17 cellular contexts compared by ENCODE assay signal in the genomic region with DNA sequence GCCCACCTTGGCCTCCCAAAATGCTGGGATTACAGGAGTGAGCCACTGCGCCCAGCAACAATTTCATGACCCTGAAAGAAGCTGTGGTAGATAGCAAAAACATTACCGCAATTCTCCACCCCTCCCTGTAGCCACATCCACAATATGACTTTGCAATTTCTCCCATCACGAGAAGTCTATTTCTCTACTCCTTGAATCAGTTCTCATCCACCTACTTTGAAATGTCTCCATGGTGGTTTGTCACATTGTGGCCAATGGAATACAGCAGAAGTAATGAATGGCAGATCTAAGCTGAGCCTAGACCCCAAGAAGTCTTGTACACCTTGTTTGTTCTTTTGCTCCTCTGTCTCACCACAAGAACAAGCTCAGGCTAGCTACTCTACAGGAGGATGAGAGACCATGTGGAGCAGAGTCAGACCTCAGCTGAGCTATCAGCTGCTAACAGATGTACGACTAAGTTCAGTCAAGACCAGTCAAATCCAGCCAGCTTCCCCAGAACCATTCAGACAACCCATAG. TPM values are rescaled to one million over a fixed set of nuclear protein-coding genes. Genes with fewer than 3 reads are reported as not detected.
DNase-seq lines count a peak whose midpoint lies in the region; ATAC-seq and TF ChIP-seq lines count a peak whose summit lies in the region.
"Had no signal": no experiment of that assay in that cellular context is flagged by ENCODE, and none has a peak within 500 bp of the region (broad histone marks: within the 10 kb centered on the region; RNA-seq: fewer than 3 reads in every experiment).

No MANE protein-coding gene starts in this region.

- H3K79me2 ChIP-seq in hepatocyte: no peaks in the 10 kb centered on the region

- H3K4me3 ChIP-seq in hepatocyte: no peak overlapping the region
- H3K4me3 ChIP-seq: left ventricle myocardium inferior, vagina had no signal

- peaks cover 24% of the 10 kb centered on the region for H3K27me3 ChIP-seq in hepatocyte
- H3K27me3 ChIP-seq: vagina had no signal

- H3K36me3 ChIP-seq in hepatocyte (replicated peaks; ENCODE audit: insufficient read depth, low read depth): no peaks in the 10 kb centered on the region
- H3K36me3 ChIP-seq: BE2C, left ventricle myocardium inferior, vagina had no signal

- H3K27me3 Mint-ChIP-seq in T-helper 2 cell treated with Interferon-gamma antibody and Interleukin-4, amounts not matched to agents 5 μg/mL and 100 μg/mL, for 36 hours (ENCODE audit: low read depth): peaks cover 29% of the 10 kb centered on the region
- peaks cover 77% of the 10 kb centered on the region for H3K27me3 Mint-ChIP-seq in dendritic cell treated with granulocyte-macrophage colony-stimulating factor and Interleukin-4, amounts not matched to agents 40 ng/mL and 50 ng/mL, for 4 days

- H3K4me2 ChIP-seq in hepatocyte: no peak overlapping the region

- H3K4me3 Mint-ChIP-seq in T-helper 2 cell treated with Interferon-gamma antibody and Interleukin-4, amounts not matched to agents 5 μg/mL and 100 μg/mL, for 36 hours: peak overlapping the region; percentile 44
- H3K4me3 Mint-ChIP-seq in dendritic cell treated with granulocyte-macrophage colony-stimulating factor and Interleukin-4, amounts not matched to agents 40 ng/mL and 50 ng/mL, for 4 days: peak overlapping the region; percentile 20

- H3K4me1 Mint-ChIP-seq in T-helper 2 cell treated with Interferon-gamma antibody and Interleukin-4, amounts not matched to agents 5 μg/mL and 100 μg/mL, for 36 hours (ENCODE audit: low read depth): peaks cover 24% of the 10 kb centered on the region
- H3K4me1 Mint-ChIP-seq in dendritic cell treated with granulocyte-macrophage colony-stimulating factor and Interleukin-4, amounts not matched to agents 40 ng/mL and 50 ng/mL, for 4 days (ENCODE audit: low read depth): peaks cover 54% of the 10 kb centered on the region

- peaks cover 5% of the 10 kb centered on the region for H3K9me3 Mint-ChIP-seq in T-helper 2 cell treated with Interferon-gamma antibody and Interleukin-4, amounts not matched to agents 5 μg/mL and 100 μg/mL, for 36 hours
- no peaks in the 10 kb centered on the region for H3K9me3 Mint-ChIP-seq in dendritic cell treated with granulocyte-macrophage colony-stimulating factor and Interleukin-4, amounts not matched to agents 40 ng/mL and 50 ng/mL, for 4 days
- H3K9me3 Mint-ChIP-seq: naive B cell had no signal

- 93% methylated on average over 4 of the region's 4 CpGs for WGBS in hepatocyte (ENCODE audit: low lambda C conversion rate, missing lambda C conversion rate)

- no peaks in the 10 kb centered on the region for H4K20me1 ChIP-seq in hepatocyte (ENCODE audit: insufficient read depth, poor library complexity, severe bottlenecking)

- no peak overlapping the region for H3K27ac ChIP-seq in hepatocyte
- H3K27ac ChIP-seq: epithelial cell of prostate, left ventricle myocardium inferior, vagina had no signal

- intact Hi-C loops in dendritic cell treated with granulocyte-macrophage colony-stimulating factor and Interleukin-4, amounts not matched to agents 40 ng/mL and 50 ng/mL, for 4 days (cut with micrococcal nuclease): no loop called here

- peaks cover 2% of the 10 kb centered on the region for H3K36me3 Mint-ChIP-seq in T-helper 2 cell treated with Interferon-gamma antibody and Interleukin-4, amounts not matched to agents 5 μg/mL and 100 μg/mL, for 36 hours (ENCODE audit: low read depth)
- no peaks in the 10 kb centered on the region for H3K36me3 Mint-ChIP-seq in dendritic cell treated with granulocyte-macrophage colony-stimulating factor and Interleukin-4, amounts not matched to agents 40 ng/mL and 50 ng/mL, for 4 days (ENCODE audit: low read depth)
- H3K36me3 Mint-ChIP-seq: naive B cell had no signal

- peaks cover 6% of the 10 kb centered on the region for H3K4me1 ChIP-seq in hepatocyte (ENCODE audit: insufficient read depth)
- H3K4me1 ChIP-seq: BE2C had no signal

- TF ChIP-seq CTCF in hepatocyte (IDR thresholded peaks at IDR 0.05; ENCODE audit: poor library complexity): no peak

- ATAC-seq in HG02870 (IDR thresholded peaks at IDR 0.05; ENCODE audit: unreplicated experiment): no peak
- ATAC-seq: activated CD4-positive, CD25-positive, alpha-beta regulatory T cell treated with anti-CD3 and anti-CD28 coated beads, Interleukin-2, amount 50 U/mL, for 24 hours; SK-N-SH treated with all-trans-retinoic acid at 6 μM for 48 hours had no signal

- DNase-seq in AML-193 (lab: John Stamatoyannopoulos, UW) (peak; percentile 45 to 51), GF-D8 (lab: John Stamatoyannopoulos, UW) (peak; percentile 55), amniotic stem cell (lab: John Stamatoyannopoulos, UW) (no peak), hepatocyte (ENCODE audit: low spot score) (no peak)
- DNase-seq in T-helper 2 cell treated with Interferon-gamma antibody and Interleukin-4, amounts not matched to agents 5 μg/mL and 100 μg/mL, for 36 hours (ENCODE audit: low spot score): no peak
- DNase-seq in NK-92 treated with Interleukin-12 subunit alpha and Interleukin-12 subunit beta, amount 100 ng/mL, for 24 hours (lab: John Stamatoyannopoulos, UW): no peak
- DNase-seq: BE2C; left ventricle myocardium inferior; naive B cell; stimulated activated CD4-positive, alpha-beta T cell treated with anti-CD3 and anti-CD28 coated beads, Interleukin-2, amount 100 ng/mL, for 24 hours had no signal

- H3K9me3 ChIP-seq in hepatocyte (ENCODE audit: low read depth): no peaks in the 10 kb centered on the region
- H3K9me3 ChIP-seq: BE2C, left ventricle myocardium inferior, vagina had no signal

- H3K27ac Mint-ChIP-seq in T-helper 2 cell treated with Interferon-gamma antibody and Interleukin-4, amounts not matched to agents 5 μg/mL and 100 μg/mL, for 36 hours: peak overlapping the region; percentile 78
- H3K27ac Mint-ChIP-seq in dendritic cell treated with granulocyte-macrophage colony-stimulating factor and Interleukin-4, amounts not matched to agents 40 ng/mL and 50 ng/mL, for 4 days: peak overlapping the region; percentile 60
- H3K27ac Mint-ChIP-seq: naive B cell had no signal

- H3K9me2 ChIP-seq in hepatocyte (replicated peaks; ENCODE audit: insufficient read depth): no peaks in the 10 kb centered on the region

- H2AFZ ChIP-seq in hepatocyte: no peak overlapping the region

RNA-seq across cellular contexts. Expression of a gene that starts 6.3 kb away (rescaled TPM):
- total RNA-seq in hepatocyte: 0.92 TPM in 1 of 2 replicates, not detected in the other
- 3.4 and 4.3 TPM in 2 replicates for polyA plus RNA-seq in hepatocyte
- total RNA-seq: cerebellum, left ventricle myocardium inferior, vagina had no signal

RNA-seq across cellular contexts. Expression of a gene that starts 6.8 kb away (rescaled TPM):
- total RNA-seq in hepatocyte: 0.67 TPM in 1 of 2 replicates, not detected in the other
- polyA plus RNA-seq in hepatocyte: 1.2 and 1.3 TPM in 2 replicates
- total RNA-seq: cerebellum, vagina had no signal

RNA-seq across cellular contexts. Expression of a gene that starts 31.8 kb away (rescaled TPM):
- 84.4 and 89.2 TPM in 2 replicates for total RNA-seq in hepatocyte
- 150 and 174 TPM in 2 replicates for polyA plus RNA-seq in hepatocyte

RNA-seq across cellular contexts. Expression of a gene that starts 34.3 kb away (rescaled TPM):
- 27.0 and 33.8 TPM in 2 replicates for total RNA-seq in hepatocyte
- polyA plus RNA-seq in hepatocyte: 93.8 and 131 TPM in 2 replicates
- total RNA-seq: cerebellum, left ventricle myocardium inferior, vagina had no signal

Comparison
In these comparisons a context has a peak if more than half of its experiments do, and no peak if none do; other contexts are left out.
1. DNase-seq: peak in AML-193 (2 of 2) and GF-D8 (single experiment); none in T-helper 2 cell treated with Interferon-gamma antibody and Interleukin-4, amounts not matched to agents 5 μg/mL and 100 μg/mL, for 36 hours (single experiment), amniotic stem cell (single experiment), NK-92 treated with Interleukin-12 subunit alpha and Interleukin-12 subunit beta, amount 100 ng/mL, for 24 hours (single experiment) and hepatocyte (single experiment).